ENCODE assay signal across 26 cellular contexts in genomic region chr2:124563415-124563814, GRCh38.
A peak's percentile ranks its signal among the peaks of the same experiment; 100 is the strongest.
DNase-seq lines count a peak whose midpoint lies in the region; ATAC-seq and TF ChIP-seq lines count a peak whose summit lies in the region.
"Had no signal": no experiment of that assay in that cellular context is flagged by ENCODE, and none has a peak within 500 bp of the region (broad histone marks: within the 10 kb centered on the region; RNA-seq: fewer than 3 reads in every experiment).

No MANE protein-coding gene starts in this region.

- no peak for TF ChIP-seq CTCF in left lung (IDR thresholded peaks at IDR 0.05)
- TF ChIP-seq CTCF in A673 (conservative IDR thresholded peaks at IDR 0.05; ENCODE audit: low read depth, low read length) = no peak

- no peak overlapping the region for H3K4me2 ChIP-seq in Karpas-422 (ENCODE audit: low read depth, low read length, poor library complexity, severe bottlenecking)

- H3K36me3 ChIP-seq in Karpas-422 (ENCODE audit: insufficient read depth, low read length) = no peaks in the 10 kb centered on the region
- no peaks in the 10 kb centered on the region for H3K36me3 ChIP-seq in left lung
- no peaks in the 10 kb centered on the region for H3K36me3 ChIP-seq in A673 (ENCODE audit: insufficient read depth, low read length, poor library complexity, severe bottlenecking)
- H3K36me3 ChIP-seq: gastrocnemius medialis, uterus had no signal

- no peak overlapping the region for H3K4me3 ChIP-seq in Karpas-422 (ENCODE audit: low read length)
- no peak overlapping the region for H3K4me3 ChIP-seq in left lung
- no peak overlapping the region for H3K4me3 ChIP-seq in A673 (ENCODE audit: low read depth, low read length, poor library complexity, severe bottlenecking)
- H3K4me3 ChIP-seq: gastrocnemius medialis, psoas muscle, testis, uterus had no signal

- no peak overlapping the region for H3K9ac ChIP-seq in Karpas-422 (ENCODE audit: low read length)

- no peaks in the 10 kb centered on the region for H4K20me1 ChIP-seq in Karpas-422 (ENCODE audit: insufficient read depth, low read depth, low read length)

- H3K4me1 ChIP-seq in Karpas-422 (ENCODE audit: low read length) = no peaks in the 10 kb centered on the region
- H3K4me1 ChIP-seq in left lung = no peaks in the 10 kb centered on the region
- H3K4me1 ChIP-seq in A673 (ENCODE audit: insufficient read depth, low read length, poor library complexity, severe bottlenecking) = no peaks in the 10 kb centered on the region
- H3K4me1 ChIP-seq: gastrocnemius medialis, psoas muscle, testis, uterus had no signal

- ATAC-seq in left lung (peak; percentile 68), GM19463 (IDR thresholded peaks at IDR 0.05; ENCODE audit: unreplicated experiment) (no peak)
- ATAC-seq: activated naive CD8-positive, alpha-beta T cell treated with anti-CD3 and anti-CD28 coated beads, Interleukin-2, amount 50 U/mL, for 24 hours; gastrocnemius medialis; natural killer cell; psoas muscle; Right ventricle myocardium inferior; stimulated activated naive CD8-positive, alpha-beta T cell treated with anti-CD3 and anti-CD28 coated beads, Interleukin-15, Interleukin-2, amounts not matched to agents 100 U/mL and 50 U/mL, for 24 hours had no signal

- intact Hi-C loops in left lung (cut with DNase I) = no loop called here
- intact Hi-C loops in A673 (cut with micrococcal nuclease; ENCODE audit: unreplicated experiment) = no loop called here

- CTCF ChIA-PET in A673 (lab: Charles Lee) = no interaction called here

- H2AFZ ChIP-seq in Karpas-422 (ENCODE audit: low read length) = no peak overlapping the region

- H3K79me2 ChIP-seq in Karpas-422 (ENCODE audit: low read length) = no peaks in the 10 kb centered on the region

- H3K9me3 ChIP-seq in Karpas-422 (ENCODE audit: low read length) = no peaks in the 10 kb centered on the region
- no peaks in the 10 kb centered on the region for H3K9me3 ChIP-seq in left lung
- H3K9me3 ChIP-seq in A673 (ENCODE audit: low read depth, low read length, poor library complexity, severe bottlenecking) = no peaks in the 10 kb centered on the region
- H3K9me3 ChIP-seq: gastrocnemius medialis, psoas muscle, testis, uterus had no signal

- no peak overlapping the region for H3K27ac ChIP-seq in Karpas-422 (ENCODE audit: low read length)
- H3K27ac ChIP-seq in left lung = no peak overlapping the region
- no peak overlapping the region for H3K27ac ChIP-seq in A673 (ENCODE audit: low read depth, low read length, poor library complexity, severe bottlenecking)
- H3K27ac ChIP-seq: gastrocnemius medialis, psoas muscle, testis, uterus had no signal

- POLR2A ChIA-PET in A673 (lab: Charles Lee; ENCODE audit: low non-redundant PET) = no interaction called here

- peak; percentile 12 for DNase-seq in DMS153 treated with DMSO at 0.1 percent for 48 hours (lab: John Stamatoyannopoulos, UW; ENCODE audit: unreplicated experiment)
- peak; percentile 55 for DNase-seq in Karpas-422
- peak; percentile 9 for DNase-seq in SW480 (ENCODE audit: low spot score)
- DNase-seq in left lung = no peak
- no peak for DNase-seq in AG08395 (ENCODE audit: low spot score)
- DNase-seq in A673 (ENCODE audit: low spot score) = no peak
- DNase-seq in NCI-H1694 treated with DMSO at 0.1 percent for 48 hours (lab: John Stamatoyannopoulos, UW) = no peak
- DNase-seq: activated CD4-positive, alpha-beta T cell treated with anti-CD3 and anti-CD28 coated beads for 4 hours; activated effector memory CD4-positive, alpha-beta T cell treated with Interleukin-2 at 50 U/mL for 16 hours; activated naive CD8-positive, alpha-beta T cell treated with anti-CD3 and anti-CD28 coated beads, Interleukin-2, amount 50 U/mL, for 24 hours; activated T-cell treated with anti-CD3 and anti-CD28 coated beads for 4 hours; gastrocnemius medialis; hippocampal formation; KBM-7; midbrain; natural killer cell; NCI-H1092; NCI-H2029; NCI-H446; occipital lobe; psoas muscle; stimulated activated naive CD8-positive, alpha-beta T cell treated with anti-CD3 and anti-CD28 coated beads, Interleukin-15, Interleukin-2, amounts not matched to agents 100 U/mL and 50 U/mL, for 24 hours; testis; uterus had no signal

- H3K27me3 ChIP-seq in Karpas-422 (ENCODE audit: low read length) = no peaks in the 10 kb centered on the region; the same call in 1 of the 2 replicates
- no peaks in the 10 kb centered on the region for H3K27me3 ChIP-seq in left lung
- no peaks in the 10 kb centered on the region for H3K27me3 ChIP-seq in A673 (replicated peaks; ENCODE audit: insufficient read depth, low read depth, low read length, poor library complexity)
- H3K27me3 ChIP-seq: gastrocnemius medialis, testis, uterus had no signal

- H3K9me2 ChIP-seq in Karpas-422 (replicated peaks; ENCODE audit: insufficient read depth, low read length) = no peaks in the 10 kb centered on the region

- no TSS peak for BruUV-seq in A673 (replicated peaks; lab: Mats Ljungman, UMichigan)

Comparison
In these comparisons a context has a peak if more than half of its experiments do, and no peak if none do; other contexts are left out.
1. DNase-seq: peak in DMS153 treated with DMSO at 0.1 percent for 48 hours (single experiment), Karpas-422 (single experiment) and SW480 (single experiment); none in left lung (0 of 2), AG08395 (single experiment), A673 (single experiment) and NCI-H1694 treated with DMSO at 0.1 percent for 48 hours (single experiment).